Comparison of ENCODE assay signal across 19 cellular contexts in the genomic region with DNA sequence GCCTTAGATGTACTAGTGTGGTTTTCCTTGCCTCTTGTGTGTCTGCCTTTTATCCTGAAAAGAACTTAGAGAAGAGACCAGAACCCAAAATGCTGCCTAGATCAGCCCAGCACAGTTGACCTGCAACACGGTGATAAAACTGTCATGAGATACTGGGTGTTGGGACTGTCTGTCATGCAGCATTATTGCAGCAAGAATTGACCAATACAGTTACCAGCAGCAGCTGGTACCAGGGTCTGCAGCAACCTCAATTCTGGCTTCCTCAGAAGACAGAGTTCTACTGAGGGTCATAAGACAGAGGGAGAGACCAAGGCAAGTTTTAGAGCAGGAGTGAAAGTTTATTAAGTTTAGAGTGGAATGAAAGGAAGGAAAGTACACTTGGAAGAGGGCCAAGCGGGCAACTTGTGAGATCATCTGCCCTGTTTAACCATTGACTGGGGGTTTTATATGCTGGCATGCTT.
"Had no signal": no experiment of that assay in that cellular context is flagged by ENCODE, and none has a peak within 500 bp of the region (broad histone marks: within the 10 kb centered on the region; RNA-seq: fewer than 3 reads in every experiment).

No MANE protein-coding gene starts in this region.

- H3K27ac ChIP-seq: breast epithelium, dorsolateral prefrontal cortex, esophagus squamous epithelium, neutrophil, upper lobe of right lung had no signal

- H3K9me3 ChIP-seq: breast epithelium, esophagus squamous epithelium, neutrophil, upper lobe of right lung had no signal

- H3K9me3 Mint-ChIP-seq: stimulated activated naive CD8-positive, alpha-beta T cell treated with anti-CD3 and anti-CD28 coated beads, Interleukin-15, Interleukin-2, amounts not matched to agents 100 ng/mL and 50 ng/mL, for 24 hours; T-helper 1 cell treated with Interleukin-12 subunit alpha and Interleukin-12 subunit beta and Interleukin-4 antibody, amounts not matched to agents 30 μg/mL and 1 μg/mL, for 36 hours had no signal

- H3K36me3 Mint-ChIP-seq: activated naive CD8-positive, alpha-beta T cell treated with anti-CD3 and anti-CD28 coated beads for 36 hours had no signal

- H3K4me3 Mint-ChIP-seq: activated naive CD8-positive, alpha-beta T cell treated with anti-CD3 and anti-CD28 coated beads for 36 hours; stimulated activated naive CD8-positive, alpha-beta T cell treated with anti-CD3 and anti-CD28 coated beads, Interleukin-15, Interleukin-2, amounts not matched to agents 100 ng/mL and 50 ng/mL, for 24 hours; T-helper 1 cell treated with Interleukin-12 subunit alpha and Interleukin-12 subunit beta and Interleukin-4 antibody, amounts not matched to agents 30 μg/mL and 1 μg/mL, for 36 hours had no signal

- H3K27me3 ChIP-seq: breast epithelium, dorsolateral prefrontal cortex, upper lobe of right lung had no signal

- H3K27ac Mint-ChIP-seq: activated naive CD8-positive, alpha-beta T cell treated with anti-CD3 and anti-CD28 coated beads for 36 hours; stimulated activated naive CD8-positive, alpha-beta T cell treated with anti-CD3 and anti-CD28 coated beads, Interleukin-15, Interleukin-2, amounts not matched to agents 100 ng/mL and 50 ng/mL, for 24 hours; T-helper 1 cell treated with Interleukin-12 subunit alpha and Interleukin-12 subunit beta and Interleukin-4 antibody, amounts not matched to agents 30 μg/mL and 1 μg/mL, for 36 hours had no signal

- H3K36me3 ChIP-seq: breast epithelium, esophagus squamous epithelium, neutrophil, upper lobe of right lung had no signal

- FAIRE-seq: endometrium, kidney had no signal

- DNase-seq: activated CD4-positive, alpha-beta T cell treated with anti-CD3 and anti-CD28 coated beads, Interleukin-2, amount 50 U/mL, for 1 hour; activated gamma-delta T cell treated with Interleukin-2 at 50 U/mL for 16 hours; activated naive CD8-positive, alpha-beta T cell treated with anti-CD3 and anti-CD28 coated beads for 36 hours; activated T-cell treated with anti-CD3 and anti-CD28 coated beads, Interleukin-2, amount 50 U/mL, for 48 hours; dorsolateral prefrontal cortex; esophagus squamous epithelium; foreskin fibroblast; head of caudate nucleus; kidney; mesendoderm; stimulated activated CD4-positive, alpha-beta T cell treated with anti-CD3 and anti-CD28 coated beads, Interleukin-15, amount 100 ng/mL, for 24 hours; stimulated activated CD4-positive, alpha-beta T cell treated with anti-CD3 and anti-CD28 coated beads, Interleukin-4, amount 100 ng/mL, for 24 hours; upper lobe of right lung had no signal

- H3K4me3 ChIP-seq: breast epithelium, dorsolateral prefrontal cortex, esophagus squamous epithelium, upper lobe of right lung had no signal

- ATAC-seq: SK-N-SH treated with all-trans-retinoic acid at 6 μM for 48 hours, upper lobe of right lung had no signal
